8 cellular contexts compared by ENCODE assay signal in the genomic region with DNA sequence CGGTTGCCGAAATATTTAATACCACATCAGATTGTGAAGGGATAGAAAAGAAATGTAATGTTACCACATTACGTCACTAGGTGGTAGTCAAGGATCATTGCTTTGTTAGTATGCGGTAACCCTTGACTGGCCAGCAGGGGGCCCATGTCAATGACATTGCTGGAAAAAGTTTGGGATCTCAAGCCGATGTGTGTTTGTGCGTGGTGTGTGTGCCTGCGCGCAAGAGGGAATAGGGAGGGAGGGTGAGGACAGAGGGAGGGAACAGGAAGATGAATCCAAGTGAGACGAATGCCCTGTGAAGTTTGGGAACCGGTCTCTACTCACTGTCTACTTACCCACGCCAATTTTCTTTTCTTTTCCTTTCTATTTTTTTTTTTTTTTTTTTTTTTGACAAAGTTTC. TPM values are rescaled to one million over a fixed set of nuclear protein-coding genes. Genes with fewer than 3 reads are reported as not detected.
A peak's percentile ranks its signal among the peaks of the same experiment; 100 is the strongest.
DNase-seq lines count a peak whose midpoint lies in the region; FAIRE-seq and TF ChIP-seq lines count a peak whose summit lies in the region.

No MANE protein-coding gene starts in this region.

- TF ChIP-seq CTCF in LNCaP clone FGC (IDR thresholded peaks at IDR 0.05; ENCODE audit: control insufficient read depth, extremely low read depth, insufficient read depth) (peak; percentile 100), RWPE1 (conservative IDR thresholded peaks at IDR 0.05; ENCODE audit: low read depth) (peak; percentile 97)

- FAIRE-seq in G401.6 (lab: Jason Lieb, UNC): peak; percentile 89
- FAIRE-seq in H54 (lab: Jason Lieb, UNC): peak; percentile 71

- CTCF ChIA-PET in RWPE1 (lab: Yijun Ruan, JAX): interaction anchor here (0.6 to 1.6 kb wide), 43 partner anchors 9 to 1148 kb away, joined by 3 to 9 read pairs (median 4); partner anchors contain the start of genes CSRP3 and MRGPRX2

- TF ChIP-seq POLR2A in H54 (IDR thresholded peaks at IDR 0.05; ENCODE audit: low read depth, low read length): no peak

- H3K4me3 ChIP-seq in LNCaP clone FGC (ENCODE audit: low read depth, low read length): no peak overlapping the region

- no peak overlapping the region for H3K27ac ChIP-seq in RWPE1

- POLR2A ChIA-PET in RWPE1 (lab: Yijun Ruan, JAX; ENCODE audit: low non-redundant PET): no interaction called here

- DNase-seq in H54 (ENCODE audit: insufficient read length, low spot score) (peak; percentile 65), LNCaP clone FGC (ENCODE audit: low read depth) (peak; percentile 76), RWPE1 (ENCODE audit: low spot score) (peak; percentile 78), globus pallidus (ENCODE audit: low spot score) (peak; percentile 60), pons (ENCODE audit: low spot score) (peak; percentile 71), ureter (ENCODE audit: low spot score) (peak; percentile 83)
- peak; percentile 84 for DNase-seq in activated effector memory CD4-positive, alpha-beta T cell treated with anti-CD3 and anti-CD28 coated beads, Interleukin-2, amount 50 U/mL, for 16 hours

RNA-seq across cellular contexts. Expression of gene MRGPRX2, which starts 10.7 kb away (rescaled TPM):
- not detected for total RNA-seq in ureter

RNA-seq across cellular contexts. Expression of gene ZDHHC13, which starts 45.7 kb away (rescaled TPM):
- total RNA-seq in ureter: 44.1 TPM
